In the genomic region with DNA sequence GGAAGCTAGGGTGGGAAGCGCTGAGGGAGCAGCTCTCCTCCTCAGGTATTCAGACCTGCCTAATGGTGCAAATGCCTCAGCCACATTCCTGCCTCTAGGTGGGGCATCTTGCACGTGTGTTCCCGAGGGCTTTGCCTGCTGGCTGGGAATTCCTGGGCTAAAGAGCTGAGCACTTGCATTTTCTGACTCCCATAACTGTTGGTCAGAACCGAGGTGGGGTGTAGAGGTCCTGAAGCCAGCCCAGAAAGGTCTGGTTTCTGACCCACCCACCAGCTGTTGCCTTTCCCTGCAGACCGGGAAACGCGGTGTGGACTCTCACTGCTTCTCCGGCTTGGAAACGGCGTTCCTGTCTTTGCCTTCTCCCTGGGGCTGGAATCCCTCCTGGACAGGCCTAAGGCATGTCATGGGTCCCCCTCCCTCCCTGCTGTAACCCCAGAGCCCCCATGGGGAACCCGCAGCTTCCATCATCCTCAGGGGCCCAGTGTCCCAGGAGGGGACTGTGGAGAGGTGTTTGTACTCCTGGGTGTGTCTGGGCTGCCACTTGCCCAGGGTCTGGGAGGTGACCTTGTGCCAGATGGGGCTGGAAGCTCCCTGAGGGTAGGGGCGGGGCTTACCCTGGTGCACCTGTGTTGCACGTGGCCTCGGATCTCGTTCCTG, we compare ENCODE assay signal across 8 cellular contexts. TPM values are rescaled to one million over a fixed set of nuclear protein-coding genes. Genes with fewer than 3 reads are reported as not detected.
DNase-seq lines count a peak whose midpoint lies in the region; ATAC-seq, FAIRE-seq and TF ChIP-seq lines count a peak whose summit lies in the region.

No MANE protein-coding gene starts in this region.

- BruUV-seq in HepG2 (replicated peaks; lab: Mats Ljungman, UMichigan), result no TSS peak

- peak; percentile 82 for FAIRE-seq in HepG2 (lab: Jason Lieb, UNC)

- TF ChIP-seq RAD21 in HepG2 (CRISPR knock-in tag; IDR thresholded peaks at IDR 0.05), result peak; percentile 82

- DNase-seq in GM12865 (ENCODE audit: low read depth) (peak; percentile 21), NCI-H345 (lab: John Stamatoyannopoulos, UW) (peak; percentile 60), cerebellum (ENCODE audit: low spot score) (peak; percentile 34), HepG2 (ENCODE audit: low spot score) (peak; percentile 80), aorta (peak in 1 of 2 donors; percentile 70)
- no peak for DNase-seq in stimulated activated CD8-positive, alpha-beta memory T cell treated with anti-CD3 and anti-CD28 coated beads, Interleukin-4, amount 100 ng/mL, for 48 hours

- H3K4me2 ChIP-seq in HepG2 (ENCODE audit: low read depth, low read length), result peak overlapping the region; percentile 56

- intact Hi-C loops in HepG2 (cut with micrococcal nuclease; ENCODE audit: unreplicated experiment), result loop anchor here (2.0 to 5.0 kb wide), 2 partner anchors 81 to 511 kb away; a partner anchor contains a TSS
- intact Hi-C loops in aorta (cut with DNase I), result loop anchor here in 1 of 2 donors (10.0 kb wide), 1 partner anchor 113 kb away; no protein-coding TSS in a partner anchor

- no peaks in the 10 kb centered on the region for H3K79me2 ChIP-seq in HepG2 (ENCODE audit: insufficient read depth, low read length)

- in situ Hi-C loops in HepG2 (cut with HindIII; ENCODE audit: extremely low pct_ligation_motif_present, low pct_unique_long_range_greater_than_20kb), result no loop called here

- POLR2A ChIA-PET in HepG2 (lab: Yijun Ruan, JAX), result interaction anchor here (1.1 to 1.6 kb wide), 5 partner anchors 25 to 543 kb away, joined by 3 to 7 read pairs (median 5); a partner anchor contains a TSS

- H3K4me3 ChIP-seq in GM12865 (ENCODE audit: low read depth, low read length) (no peak overlapping the region), HepG2 (replicated peaks in 1 of 3; ENCODE audit: insufficient read depth in 1 of 3, low read depth in 2 of 3, low read length in 3 of 3) (no peak overlapping the region; a peak in 1 of 6 replicates), aorta (ENCODE audit: low read length in 2 of 2) (no peak overlapping the region)

- H3K9ac ChIP-seq in HepG2 (ENCODE audit: insufficient read depth, low read depth, low read length), result no peak overlapping the region

- 40% methylated on average over 3 of the region's 15 CpGs for WGBS in HepG2 (ENCODE audit: low lambda C conversion rate)
- WGBS in aorta, 2 donors, result 54 to 55% methylated on average over 15 of the region's 15 CpGs

- H3K4me1 ChIP-seq in HepG2 (ENCODE audit: insufficient read depth, low read length), result peaks cover 6% of the 10 kb centered on the region; the same call in 1 of the 2 replicates
- H3K4me1 ChIP-seq in aorta (ENCODE audit: control insufficient read depth in 1 of 2, insufficient read depth in 2 of 2, low read length in 2 of 2), result peaks cover 0 to 2% of the 10 kb centered on the region in 2 donors

- ATAC-seq in HepG2 (peak; percentile 96), aorta (ENCODE audit: low FRiP score) (peak; percentile 57), GM19452 (IDR thresholded peaks at IDR 0.05; ENCODE audit: unreplicated experiment) (no peak), GM21447 (IDR thresholded peaks at IDR 0.05; ENCODE audit: unreplicated experiment) (no peak)

- H3K9me3 ChIP-seq in HepG2 (ENCODE audit: low read length) (peaks cover 5% of the 10 kb centered on the region; the same call in 1 of the 2 replicates), aorta (ENCODE audit: control insufficient read depth, low read length) (no peaks in the 10 kb centered on the region)

- H3K27me3 ChIP-seq in HepG2 (ENCODE audit: control insufficient read depth in 1 of 2, insufficient read depth in 2 of 2, low read length in 2 of 2) (0 out of 5 replicates have a peak, but pooled peaks cover 0 to 2% of the 10 kb centered on the region in 2 experiments), aorta (ENCODE audit: control insufficient read depth in 1 of 2, insufficient read depth in 2 of 2, low read length in 1 of 2) (no peaks in the 10 kb centered on the region)

- no peak overlapping the region for H3K27ac ChIP-seq in HepG2 (ENCODE audit: extremely low read length, insufficient read depth, low read length)
- peak overlapping the region in 1 of 2 donors; percentile 39 for H3K27ac ChIP-seq in aorta (ENCODE audit: low read depth in 1 of 2, low read length in 2 of 2)

- TF ChIP-seq EP300 in HepG2 (IDR thresholded peaks at IDR 0.05; ENCODE audit: low read depth in 2 of 2, low read length in 2 of 2), result peak in 1 of 2 experiments; percentile 24; a peak in 1 of 4 replicates
- no peak for TF ChIP-seq EP300 in HepG2 (CRISPR knock-in tag; IDR thresholded peaks at IDR 0.05; ENCODE audit: borderline replicate concordance)

- H2AFZ ChIP-seq in HepG2 (ENCODE audit: low read length), result no peak overlapping the region

- CTCF ChIA-PET in HepG2 (lab: Yijun Ruan, JAX; ENCODE audit: low intra/inter-chr PET ratio, low total read pairs), result interaction anchor here (1.1 to 1.7 kb wide), 4 partner anchors 31 to 512 kb away, joined by 4 to 9 read pairs (median 5); no protein-coding TSS in a partner anchor

- no peaks in the 10 kb centered on the region for H3K36me3 ChIP-seq in HepG2 (replicated peaks in 1 of 2; ENCODE audit: control insufficient read depth in 1 of 2, insufficient read depth in 2 of 2, low read length in 2 of 2)
- no peaks in the 10 kb centered on the region for H3K36me3 ChIP-seq in aorta (ENCODE audit: control insufficient read depth in 1 of 2, insufficient read depth in 2 of 2, low read length in 1 of 2)

- no peaks in the 10 kb centered on the region for H4K20me1 ChIP-seq in HepG2 (ENCODE audit: insufficient read depth, low read length)

- TF ChIP-seq POLR2A in HepG2 (IDR thresholded peaks at IDR 0.05; ENCODE audit: insufficient read depth in 1 of 2, low read depth in 2 of 2, low read length in 2 of 2), result no peak

- TF ChIP-seq CTCF in GM12865 (IDR thresholded peaks at IDR 0.05; ENCODE audit: insufficient read depth, low read depth, low read length, missing control alignments), result peak; percentile 35
- peak; percentile 97 for TF ChIP-seq CTCF in HepG2 (CRISPR knock-in tag; IDR thresholded peaks at IDR 0.05)

TF ChIP-seq in HepG2, 621 proteins besides CTCF, POLR2A, EP300 and RAD21 (continues in another document):
- peak; percentile 15; the same call in 1 of the 2 replicates for TF ChIP-seq HMG20A (CRISPR knock-in tag; IDR thresholded peaks at IDR 0.05; ENCODE audit: borderline replicate concordance)
- no peak for TF ChIP-seq KAT7 (CRISPR knock-in tag; IDR thresholded peaks at IDR 0.05; ENCODE audit: borderline replicate concordance)
- peak; percentile 32; the same call in 1 of the 2 replicates for TF ChIP-seq TBX2 (CRISPR knock-in tag; IDR thresholded peaks at IDR 0.05; ENCODE audit: borderline replicate concordance)
- no peak for TF ChIP-seq ZNF607 (CRISPR knock-in tag; IDR thresholded peaks at IDR 0.05; ENCODE audit: borderline replicate concordance)
- TF ChIP-seq MED1 (CRISPR knock-in tag; IDR thresholded peaks at IDR 0.05), result no peak
- TF ChIP-seq ZBTB8A (CRISPR knock-in tag; IDR thresholded peaks at IDR 0.05; ENCODE audit: borderline replicate concordance, low read depth), result no peak
- TF ChIP-seq XRCC5 (optimal IDR thresholded peaks at IDR 0.05; ENCODE audit: low read length), result peak; percentile 90
- peak; percentile 25; the same call in 1 of the 2 replicates for TF ChIP-seq FOXK1 (CRISPR knock-in tag; IDR thresholded peaks at IDR 0.05; ENCODE audit: borderline replicate concordance, low read depth)
- 0 out of 2 replicates have a peak, but pooled peaks have one; percentile 44 for TF ChIP-seq ZKSCAN8 (CRISPR knock-in tag; IDR thresholded peaks at IDR 0.05; ENCODE audit: borderline replicate concordance)
- TF ChIP-seq, protein P1, sequence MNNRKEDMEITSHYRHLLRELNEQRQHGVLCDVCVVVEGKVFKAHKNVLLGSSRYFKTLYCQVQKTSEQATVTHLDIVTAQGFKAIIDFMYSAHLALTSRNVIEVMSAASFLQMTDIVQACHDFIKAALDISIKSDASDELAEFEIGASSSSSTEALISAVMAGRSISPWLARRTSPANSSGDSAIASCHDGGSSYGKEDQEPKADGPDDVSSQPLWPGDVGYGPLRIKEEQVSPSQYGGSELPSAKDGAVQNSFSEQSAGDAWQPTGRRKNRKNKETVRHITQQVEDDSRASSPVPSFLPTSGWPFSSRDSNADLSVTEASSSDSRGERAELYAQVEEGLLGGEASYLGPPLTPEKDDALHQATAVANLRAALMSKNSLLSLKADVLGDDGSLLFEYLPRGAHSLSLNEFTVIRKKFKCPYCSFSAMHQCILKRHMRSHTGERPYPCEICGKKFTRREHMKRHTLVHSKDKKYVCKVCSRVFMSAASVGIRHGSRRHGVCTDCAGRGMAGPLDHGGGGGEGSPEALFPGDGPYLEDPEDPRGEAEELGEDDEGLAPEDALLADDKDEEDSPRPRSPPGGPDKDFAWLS (CRISPR knock-in tag; IDR thresholded peaks at IDR 0.05; ENCODE audit: borderline replicate concordance), result no peak
- TF ChIP-seq RORA (CRISPR knock-in tag; IDR thresholded peaks at IDR 0.05), result no peak

RNA-seq across cellular contexts. Expression of a gene that starts 24.0 kb away (rescaled TPM):
- total RNA-seq in cerebellum (1.4 TPM), HepG2 (2016; rRNA removed; fragmentation: Illumina TruSeq; extraction: Trizol) (0.40 TPM in 1 of 2 replicates, not detected in the other), aorta (1 to 10 TPM; 1.6 to 2.8 TPM)
- total RNA-seq in HepG2 (2016; cell fraction: cytosol; rRNA removed; fragmentation: Illumina TruSeq; extraction: Trizol; ENCODE audit: low read depth), result 0.18 TPM in 1 of 2 replicates, not detected in the other
- total RNA-seq in HepG2 (2016; cell fraction: insoluble cytoplasmic fraction; rRNA removed; fragmentation: Illumina TruSeq; extraction: Trizol), result 0.39 and 0.61 TPM in 2 replicates
- 0.24 and 0.25 TPM in 2 replicates for total RNA-seq in HepG2 (2016; cell fraction: membrane; rRNA removed; fragmentation: Illumina TruSeq; extraction: Trizol)
- 0.43 and 0.91 TPM in 2 replicates for total RNA-seq in HepG2 (2016; cell fraction: nucleus; rRNA removed; fragmentation: Illumina TruSeq; extraction: Trizol)
- polyA plus RNA-seq in HepG2 (2011; rRNA removed) (0.30 and 0.42 TPM in 2 replicates), aorta (under 1 TPM in 1 of 2 donors, not detected in 1; 0.56 TPM)
- 0.12 and 0.32 TPM in 2 replicates for polyA plus RNA-seq in HepG2 (2011; cell fraction: cytosol; rRNA removed)
- polyA plus RNA-seq in HepG2 (2011; cell fraction: nucleus; rRNA removed), result 3.5 and 3.6 TPM in 2 replicates
- 0.39 and 0.67 TPM in 2 replicates for polyA plus RNA-seq in HepG2 (2012)
- not detected in 2 replicates for polyA plus RNA-seq in HepG2 (2016; cell fraction: cytosol; fragmentation: Illumina TruSeq; extraction: Trizol; ENCODE audit: low read depth)
- polyA plus RNA-seq in HepG2 (2016; cell fraction: insoluble cytoplasmic fraction; fragmentation: Illumina TruSeq; extraction: Trizol; ENCODE audit: low read depth), result 0.09 TPM in 1 of 2 replicates, not detected in the other
- polyA plus RNA-seq in HepG2 (2016; cell fraction: membrane; fragmentation: Illumina TruSeq; extraction: Trizol; ENCODE audit: low read depth), result not detected in 2 replicates
- polyA plus RNA-seq in HepG2 (2016; cell fraction: nucleus; fragmentation: Illumina TruSeq; extraction: Trizol; ENCODE audit: insufficient read depth, low read depth), result 0.45 and 0.49 TPM in 2 replicates
- 0.09 and 1.2 TPM in 2 replicates for polyA minus RNA-seq in HepG2 (2011; rRNA and poly(A)+ RNA removed; ENCODE audit: low replicate concordance)
- not detected in 2 replicates for polyA minus RNA-seq in HepG2 (2011; cell fraction: cytosol; rRNA and poly(A)+ RNA removed)
- polyA minus RNA-seq in HepG2 (2011; cell fraction: nucleus; rRNA and poly(A)+ RNA removed), result 1.4 and 2.1 TPM in 2 replicates

Comparison
In these comparisons a context has a peak if more than half of its experiments do, and no peak if none do; other contexts are left out.
1. ATAC-seq: peak in HepG2 (single experiment) and aorta (single experiment); none in GM19452 (single experiment) and GM21447 (single experiment).